ENCODE assay signal across 10 cellular contexts in the genomic region with DNA sequence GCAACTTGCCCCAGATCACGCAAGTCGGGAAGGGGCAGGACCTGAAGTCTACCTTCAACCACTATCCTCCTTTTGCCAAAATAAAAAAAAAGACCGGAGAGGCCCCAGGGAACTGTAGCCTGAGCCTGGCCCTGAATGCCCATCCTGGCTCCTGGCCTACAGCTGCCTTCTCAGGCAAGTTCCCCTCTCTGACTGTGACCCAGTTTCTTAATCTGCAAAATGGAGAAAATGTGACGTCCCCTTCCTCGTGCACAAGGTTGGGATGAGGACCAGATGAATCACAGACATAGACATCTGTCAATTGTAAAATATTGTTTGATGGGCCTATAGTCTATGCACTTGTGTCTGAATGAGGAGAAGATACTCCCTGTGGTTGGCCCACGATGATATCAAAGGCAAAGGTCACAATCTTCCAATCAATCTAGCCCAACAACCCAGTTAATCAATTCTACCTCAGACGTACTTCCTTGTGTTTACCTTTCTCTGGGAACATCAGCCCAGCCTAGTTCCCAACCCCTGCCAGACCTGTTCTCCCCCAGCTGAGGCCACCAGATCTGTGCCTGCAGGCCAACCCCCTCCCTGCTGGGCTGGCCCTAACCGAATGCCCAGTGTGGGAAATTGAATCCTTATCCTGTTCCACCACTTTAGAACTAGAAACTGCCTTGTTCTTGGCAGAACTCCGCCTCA.
A peak's percentile ranks its signal among the peaks of the same experiment; 100 is the strongest.
DNase-seq lines count a peak whose midpoint lies in the region; ATAC-seq and TF ChIP-seq lines count a peak whose summit lies in the region.
"Had no signal": no experiment of that assay in that cellular context is flagged by ENCODE, and none has a peak within 500 bp of the region (broad histone marks: within the 10 kb centered on the region; RNA-seq: fewer than 3 reads in every experiment).

No MANE protein-coding gene starts in this region.

- DNase-seq in NCI-H2029 treated with DMSO at 0.1 percent for 48 hours (lab: John Stamatoyannopoulos, UW) (peak; percentile 17), lower lobe of right lung (peak; percentile 47), NCI-H146 (lab: John Stamatoyannopoulos, UW) (no peak), NOMO-1 treated with DMSO at 0.1 percent for 48 hours (lab: John Stamatoyannopoulos, UW; ENCODE audit: unreplicated experiment) (no peak), cerebellar nuclear complex (lab: John Stamatoyannopoulos, UW) (no peak)
- DNase-seq in central memory CD8-positive, alpha-beta T cell (ENCODE audit: low spot score in 2 of 2), result no peak
- DNase-seq: dermis blood vessel endothelial cell, NCI-H1092 treated with DMSO at 0.1 percent for 48 hours had no signal

- no peak overlapping the region for H3K4me3 Mint-ChIP-seq in central memory CD8-positive, alpha-beta T cell

- no peaks in the 10 kb centered on the region for H3K27me3 ChIP-seq in lower lobe of right lung (ENCODE audit: low read depth)

- no peak for TF ChIP-seq CTCF in lower lobe of right lung (IDR thresholded peaks at IDR 0.05)

- H3K9me3 ChIP-seq in lower lobe of right lung, result no peaks in the 10 kb centered on the region

- H3K27ac ChIP-seq in lower lobe of right lung (no peak overlapping the region), temporal lobe (ENCODE audit: low read depth, low read length) (peak overlapping the region; percentile 19)

- intact Hi-C loops in lower lobe of right lung (cut with DNase I), result no loop called here

- peak overlapping the region; percentile 94 for H3K27ac Mint-ChIP-seq in central memory CD8-positive, alpha-beta T cell (ENCODE audit: low read depth)

- H3K4me1 Mint-ChIP-seq in central memory CD8-positive, alpha-beta T cell, result peaks cover 31% of the 10 kb centered on the region

- peaks cover 35% of the 10 kb centered on the region for H3K4me1 ChIP-seq in lower lobe of right lung

- H3K36me3 ChIP-seq in lower lobe of right lung, result no peaks in the 10 kb centered on the region

- no peaks in the 10 kb centered on the region for H3K27me3 Mint-ChIP-seq in central memory CD8-positive, alpha-beta T cell

- no peak overlapping the region for H3K4me3 ChIP-seq in lower lobe of right lung
- H3K4me3 ChIP-seq: lung had no signal

- no peaks in the 10 kb centered on the region for H3K36me3 Mint-ChIP-seq in central memory CD8-positive, alpha-beta T cell (ENCODE audit: insufficient read depth)

- ATAC-seq in central memory CD8-positive, alpha-beta T cell (replicated peaks; ENCODE audit: extremely low read depth, poor library complexity, severe bottlenecking), result no peak
- ATAC-seq in lower lobe of right lung, result no peak

- H3K9me3 Mint-ChIP-seq in central memory CD8-positive, alpha-beta T cell, result no peaks in the 10 kb centered on the region

Comparison
In these comparisons a context has a peak if more than half of its experiments do, and no peak if none do; other contexts are left out.
1. DNase-seq: peak in NCI-H2029 treated with DMSO at 0.1 percent for 48 hours (single experiment) and lower lobe of right lung (single experiment); none in central memory CD8-positive, alpha-beta T cell (0 of 2), NCI-H146 (single experiment), NOMO-1 treated with DMSO at 0.1 percent for 48 hours (single experiment) and cerebellar nuclear complex (0 of 2).